In the genomic region with DNA sequence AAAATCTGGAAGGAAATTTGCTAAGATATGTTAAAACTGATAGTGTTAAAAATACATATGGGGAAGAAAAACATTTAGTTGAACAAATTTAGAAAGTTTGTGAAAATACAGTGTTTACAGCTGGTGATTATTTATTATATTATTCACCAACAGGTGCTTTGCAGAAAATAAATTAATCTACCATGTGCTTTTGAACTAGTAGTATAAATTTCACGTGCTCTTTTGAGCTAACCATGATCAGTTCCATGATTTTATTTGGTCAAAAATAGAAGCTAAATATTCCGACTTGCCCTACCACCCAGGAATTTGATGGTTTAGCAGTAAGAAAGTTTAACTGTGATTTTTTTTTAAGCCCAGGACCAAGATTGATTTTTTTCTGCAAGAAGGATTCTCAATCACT, we compare ENCODE assay signal across 36 cellular contexts.
A peak's percentile ranks its signal among the peaks of the same experiment; 100 is the strongest.
DNase-seq lines count a peak whose midpoint lies in the region; ATAC-seq, FAIRE-seq and TF ChIP-seq lines count a peak whose summit lies in the region.
"Had no signal": no experiment of that assay in that cellular context is flagged by ENCODE, and none has a peak within 500 bp of the region (broad histone marks: within the 10 kb centered on the region; RNA-seq: fewer than 3 reads in every experiment).

No MANE protein-coding gene starts in this region.

- no peak for DNase-seq in HepG2 (ENCODE audit: low spot score)
- no peak for DNase-seq in right lobe of liver
- DNase-seq in astrocyte (ENCODE audit: low read depth), result no peak
- DNase-seq in HuH-7.5 (ENCODE audit: low spot score), result no peak
- no peak for DNase-seq in GOT3 (lab: John Stamatoyannopoulos, UW)
- DNase-seq: 8988T; ACHN; AML-193; BE2C; C1 segment of cervical spinal cord; Caco-2; Calu3; CD4-positive, alpha-beta memory T cell; CD4-positive, alpha-beta T cell; CD4-positive, CD25-positive, alpha-beta regulatory T cell; CD8-positive, alpha-beta memory T cell; CD8-positive, alpha-beta T cell; COR-L47; DMS 273 treated with DMSO at 0.1 percent for 48 hours; DMS153; DMS53; DMS79; DMS79 treated with DMSO at 0.1 percent for 48 hours; DND-41; EL had no signal

- H3K27ac Mint-ChIP-seq in astrocyte (ENCODE audit: unreplicated experiment), result no peak overlapping the region
- H3K27ac Mint-ChIP-seq: B cell; CD14-positive monocyte; CD4-positive, alpha-beta memory T cell; CD4-positive, alpha-beta T cell; CD4-positive, CD25-positive, alpha-beta regulatory T cell; CD8-positive, alpha-beta memory T cell; CD8-positive, alpha-beta T cell had no signal

- no peak for TF ChIP-seq RAD21 in HepG2 (CRISPR knock-in tag; IDR thresholded peaks at IDR 0.05)

- WGBS in HepG2 (ENCODE audit: low lambda C conversion rate), result 10% methylated on average over 2 of the region's 2 CpGs
- WGBS in right lobe of liver (ENCODE audit: insufficient coverage, low coverage, low lambda C conversion rate, missing lambda C conversion rate), result 84% methylated on average over 2 of the region's 2 CpGs

- no TSS peak for BruUV-seq in HepG2 (replicated peaks; lab: Mats Ljungman, UMichigan)

- CTCF ChIA-PET in HepG2 (lab: Yijun Ruan, JAX; ENCODE audit: low intra/inter-chr PET ratio, low total read pairs) (no interaction called here), HEK293 (lab: Yijun Ruan, JAX) (interaction anchor here (0.6 kb wide), 1 partner anchor 71 kb away, joined by 3 read pairs; no protein-coding TSS in a partner anchor)

- in situ Hi-C loops in HepG2 (cut with HindIII; ENCODE audit: extremely low pct_ligation_motif_present, low pct_unique_long_range_greater_than_20kb), result no loop called here

- H3K4me3 Mint-ChIP-seq in astrocyte (ENCODE audit: unreplicated experiment), result no peak overlapping the region
- H3K4me3 Mint-ChIP-seq: B cell; CD14-positive monocyte; CD4-positive, alpha-beta memory T cell; CD4-positive, alpha-beta T cell; CD4-positive, CD25-positive, alpha-beta regulatory T cell; CD8-positive, alpha-beta memory T cell; CD8-positive, alpha-beta T cell had no signal

- TF ChIP-seq POLR2A in HepG2 (IDR thresholded peaks at IDR 0.05; ENCODE audit: insufficient read depth in 1 of 2, low read depth in 2 of 2, low read length in 2 of 2), result no peak
- TF ChIP-seq POLR2A in right lobe of liver (IDR thresholded peaks at IDR 0.05), result no peak

- H3K9me3 ChIP-seq in HepG2 (ENCODE audit: low read length) (no peaks in the 10 kb centered on the region), right lobe of liver (no peaks in the 10 kb centered on the region), HEK293 (ENCODE audit: control insufficient read depth, insufficient read depth, low read depth, low read length) (no peaks in the 10 kb centered on the region), astrocyte (ENCODE audit: insufficient read depth, low read depth, low read length) (no peaks in the 10 kb centered on the region)
- H3K9me3 ChIP-seq: A549, BE2C, BLaER1, Caco-2 had no signal

- no peaks in the 10 kb centered on the region for H3K4me1 ChIP-seq in HepG2 (ENCODE audit: insufficient read depth, low read length)
- no peaks in the 10 kb centered on the region for H3K4me1 ChIP-seq in right lobe of liver
- no peaks in the 10 kb centered on the region for H3K4me1 ChIP-seq in HEK293 (ENCODE audit: control insufficient read depth, insufficient read depth, low read length)
- H3K4me1 ChIP-seq in astrocyte (ENCODE audit: insufficient read depth, low read length), result no peaks in the 10 kb centered on the region
- H3K4me1 ChIP-seq: A549; BE2C; BLaER1; BLaER1 treated with 17β-estradiol and CSF1 and Interleukin-3, amounts not matched to agents 10 nM and 100 nM; Caco-2 had no signal

- H3K9ac ChIP-seq in HepG2 (ENCODE audit: insufficient read depth, low read depth, low read length) (no peak overlapping the region), astrocyte (ENCODE audit: low read length) (no peak overlapping the region)
- H3K9ac ChIP-seq: BLaER1; BLaER1 treated with 17β-estradiol and CSF1 and Interleukin-3, amounts not matched to agents 10 nM and 100 nM had no signal

- TF ChIP-seq CTCF in HepG2 (CRISPR knock-in tag; IDR thresholded peaks at IDR 0.05), result no peak
- no peak for TF ChIP-seq CTCF in right lobe of liver (IDR thresholded peaks at IDR 0.05)
- TF ChIP-seq CTCF in 22Rv1 (IDR thresholded peaks at IDR 0.05), result no peak
- no peak for TF ChIP-seq CTCF in HEK293 (tag by site-specific recombination; IDR thresholded peaks at IDR 0.05)
- no peak for TF ChIP-seq CTCF in astrocyte (IDR thresholded peaks at IDR 0.05; ENCODE audit: insufficient read depth, low read depth, low read length)

- POLR2A ChIA-PET in HepG2 (lab: Yijun Ruan, JAX), result no interaction called here
- POLR2A ChIA-PET in HEK293 (lab: Yijun Ruan, JAX), result no interaction called here

- TF ChIP-seq EP300 in HepG2 (IDR thresholded peaks at IDR 0.05; ENCODE audit: low read depth in 2 of 2, low read length in 2 of 2) (no peak), HepG2 (CRISPR knock-in tag; IDR thresholded peaks at IDR 0.05; ENCODE audit: borderline replicate concordance) (no peak)

- H2AFZ ChIP-seq in HepG2 (ENCODE audit: low read length) (no peak overlapping the region), astrocyte (ENCODE audit: low read depth, low read length) (no peak overlapping the region)

- H3K4me1 Mint-ChIP-seq in astrocyte (ENCODE audit: low read depth, unreplicated experiment), result peaks cover 2% of the 10 kb centered on the region
- H3K4me1 Mint-ChIP-seq: B cell; CD4-positive, alpha-beta memory T cell; CD4-positive, CD25-positive, alpha-beta regulatory T cell; CD8-positive, alpha-beta memory T cell had no signal

- no peak overlapping the region for H3K4me2 ChIP-seq in HepG2 (ENCODE audit: low read depth, low read length)
- H3K4me2 ChIP-seq in astrocyte (ENCODE audit: low read length), result no peak overlapping the region
- H3K4me2 ChIP-seq: A549; BLaER1; BLaER1 treated with 17β-estradiol and CSF1 and Interleukin-3, amounts not matched to agents 10 nM and 100 nM had no signal

- H3K27ac ChIP-seq in HepG2 (ENCODE audit: extremely low read length, insufficient read depth, low read length) (no peak overlapping the region), right lobe of liver (no peak overlapping the region), 22Rv1 (0 out of 2 replicates have a peak overlapping the region, but pooled peaks have one; percentile 18), HEK293 (ENCODE audit: extremely low read depth, low read depth, low read length) (no peak overlapping the region), astrocyte (ENCODE audit: low read depth, low read length) (no peak overlapping the region)
- H3K27ac ChIP-seq: A549; BLaER1; BLaER1 treated with 17β-estradiol and CSF1 and Interleukin-3, amounts not matched to agents 10 nM and 100 nM; C4-2B had no signal

- intact Hi-C loops in HepG2 (cut with micrococcal nuclease; ENCODE audit: unreplicated experiment), result no loop called here
- intact Hi-C loops in right lobe of liver (cut with DNase I), result no loop called here

- ATAC-seq in HepG2, result no peak
- ATAC-seq in right lobe of liver, result no peak
- no peak for ATAC-seq in GM21717 (IDR thresholded peaks at IDR 0.05; ENCODE audit: unreplicated experiment)
- ATAC-seq: A549; CD8-positive, alpha-beta T cell had no signal

- H3K27me3 Mint-ChIP-seq in astrocyte (ENCODE audit: low read depth, unreplicated experiment), result no peaks in the 10 kb centered on the region
- H3K27me3 Mint-ChIP-seq: B cell; CD4-positive, alpha-beta memory T cell; CD4-positive, alpha-beta T cell; CD4-positive, CD25-positive, alpha-beta regulatory T cell; CD8-positive, alpha-beta memory T cell had no signal

- H3K36me3 ChIP-seq in HepG2 (replicated peaks in 1 of 2; ENCODE audit: control insufficient read depth in 1 of 2, insufficient read depth in 2 of 2, low read length in 2 of 2) (no peaks in the 10 kb centered on the region), right lobe of liver (no peaks in the 10 kb centered on the region), HEK293 (ENCODE audit: control insufficient read depth in 2 of 2, insufficient read depth in 1 of 2, low read length in 2 of 2) (no peaks in the 10 kb centered on the region), astrocyte (ENCODE audit: insufficient read depth, low read length) (no peaks in the 10 kb centered on the region)
- H3K36me3 ChIP-seq: BE2C; BLaER1; BLaER1 treated with 17β-estradiol and CSF1 and Interleukin-3, amounts not matched to agents 10 nM and 100 nM had no signal

- H4K20me1 ChIP-seq in HepG2 (ENCODE audit: insufficient read depth, low read length) (no peaks in the 10 kb centered on the region), astrocyte (ENCODE audit: insufficient read depth, low read length) (no peaks in the 10 kb centered on the region)
- H4K20me1 ChIP-seq: BLaER1; BLaER1 treated with 17β-estradiol and CSF1 and Interleukin-3, amounts not matched to agents 10 nM and 100 nM had no signal

- H3K4me3 ChIP-seq in HepG2 (replicated peaks in 1 of 3; ENCODE audit: insufficient read depth in 1 of 3, low read depth in 2 of 3, low read length in 3 of 3) (no peak overlapping the region), right lobe of liver (no peak overlapping the region), HEK293 (ENCODE audit: low read depth, low read length) (no peak overlapping the region), astrocyte (ENCODE audit: insufficient read depth, low read depth, low read length) (no peak overlapping the region)
- H3K4me3 ChIP-seq: A549; BLaER1; BLaER1 treated with 17β-estradiol and CSF1 and Interleukin-3, amounts not matched to agents 10 nM and 100 nM had no signal

- peaks cover 2% of the 10 kb centered on the region for H3K9me3 Mint-ChIP-seq in astrocyte (ENCODE audit: unreplicated experiment)
- H3K9me3 Mint-ChIP-seq: CD4-positive, alpha-beta T cell; CD8-positive, alpha-beta memory T cell had no signal

- H3K27me3 ChIP-seq in HepG2 (ENCODE audit: control insufficient read depth in 1 of 2, insufficient read depth in 2 of 2, low read length in 2 of 2), result no peaks in the 10 kb centered on the region
- H3K27me3 ChIP-seq in right lobe of liver, result no peaks in the 10 kb centered on the region
- H3K27me3 ChIP-seq in astrocyte (ENCODE audit: insufficient read depth, low read length), result no peaks in the 10 kb centered on the region
- H3K27me3 ChIP-seq: BE2C; BLaER1; BLaER1 treated with 17β-estradiol and CSF1 and Interleukin-3, amounts not matched to agents 10 nM and 100 nM had no signal

- H3K79me2 ChIP-seq in HepG2 (ENCODE audit: insufficient read depth, low read length), result no peaks in the 10 kb centered on the region
- H3K79me2 ChIP-seq in astrocyte (ENCODE audit: insufficient read depth, low read length), result no peaks in the 10 kb centered on the region

- no peaks in the 10 kb centered on the region for H3K36me3 Mint-ChIP-seq in astrocyte (ENCODE audit: low read depth, unreplicated experiment)
- H3K36me3 Mint-ChIP-seq: CD14-positive monocyte; CD4-positive, alpha-beta memory T cell; CD4-positive, CD25-positive, alpha-beta regulatory T cell; CD8-positive, alpha-beta memory T cell; CD8-positive, alpha-beta T cell had no signal

- FAIRE-seq in HepG2 (lab: Jason Lieb, UNC) (no peak), astrocyte (lab: Jason Lieb, UNC) (peak; percentile 34)
- FAIRE-seq: A204.1, A549, D721Med had no signal

TF ChIP-seq in HepG2, 621 proteins besides CTCF, POLR2A, EP300 and RAD21 (continues in another document):
- TF ChIP-seq SRSF1 (optimal IDR thresholded peaks at IDR 0.05; ENCODE audit: low read depth, low read length) (no peak), KDM1A (CRISPR knock-in tag; IDR thresholded peaks at IDR 0.05) (no peak)

Comparison
In these comparisons a context has a peak if more than half of its experiments do, and no peak if none do; other contexts are left out.
1. Of the 63 proteins assayed by ChIP-seq in both HepG2 and HEK293: peak only in HepG2: none; only in HEK293: ELK4; in both: none; in neither: 62.